In the genomic region with DNA sequence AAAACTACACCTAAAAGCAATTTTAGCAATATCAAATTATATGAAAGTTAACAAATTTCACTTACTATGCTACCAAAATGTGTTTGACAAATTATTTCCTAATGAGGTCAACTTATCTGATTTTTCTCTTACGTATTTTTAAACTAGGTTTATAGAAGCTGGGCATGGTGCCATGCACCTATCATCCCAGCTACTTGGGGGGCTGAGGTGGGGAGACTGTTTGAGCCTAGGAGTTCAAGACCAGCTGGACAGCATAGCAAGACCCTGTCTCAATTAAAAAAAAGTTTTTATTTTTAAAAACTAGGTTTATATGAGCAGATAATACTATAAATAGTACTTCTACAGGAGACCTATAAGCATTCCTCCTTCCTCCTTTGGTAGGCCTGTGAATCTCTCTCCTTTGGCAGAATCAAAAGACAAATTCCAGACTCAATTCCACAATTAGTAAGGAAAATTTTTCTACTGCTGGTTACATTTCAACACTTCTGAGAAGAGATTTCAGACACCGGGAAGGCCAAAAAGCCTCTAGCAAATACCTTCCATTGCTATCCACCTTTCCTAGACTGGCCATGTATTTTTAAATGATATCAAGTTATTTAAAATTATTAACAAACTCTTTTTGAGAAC, we compare ENCODE assay signal across 31 cellular contexts. TPM values are rescaled to one million over a fixed set of nuclear protein-coding genes. Genes with fewer than 3 reads are reported as not detected.
A peak's percentile ranks its signal among the peaks of the same experiment; 100 is the strongest.
DNase-seq lines count a peak whose midpoint lies in the region; ATAC-seq, FAIRE-seq and TF ChIP-seq lines count a peak whose summit lies in the region.
"Had no signal": no experiment of that assay in that cellular context is flagged by ENCODE, and none has a peak within 500 bp of the region (broad histone marks: within the 10 kb centered on the region; RNA-seq: fewer than 3 reads in every experiment).

No MANE protein-coding gene starts in this region.

- FAIRE-seq in GM19239 (lab: Jason Lieb, UNC) (peak; percentile 63), kidney (lab: Jason Lieb, UNC) (no peak)
- FAIRE-seq: HTR-8/SVneo had no signal

- TF ChIP-seq POLR2A in esophagus muscularis mucosa (IDR thresholded peaks at IDR 0.05; ENCODE audit: low read depth) (no peak), upper lobe of left lung (IDR thresholded peaks at IDR 0.05) (no peak)

- H3K9ac ChIP-seq in rectal smooth muscle tissue (ENCODE audit: low read length) = no peak overlapping the region
- H3K9ac ChIP-seq in kidney (ENCODE audit: low read length in 2 of 2) = no peak overlapping the region
- H3K9ac ChIP-seq: BLaER1 treated with 17β-estradiol and CSF1 and Interleukin-3, amounts not matched to agents 10 nM and 100 nM had no signal

- H3K4me1 ChIP-seq in esophagus muscularis mucosa (peaks cover 46 to 100% (median 85%) of the 10 kb centered on the region in 4 donors), rectal smooth muscle tissue (ENCODE audit: control insufficient read depth, insufficient read depth, low read length) (peaks cover 40% of the 10 kb centered on the region), upper lobe of left lung (peaks cover 26 to 42% (median 29%) of the 10 kb centered on the region in 4 donors), kidney (ENCODE audit: control insufficient read depth in 1 of 2, insufficient read depth in 1 of 2, low read depth in 1 of 2, low read length in 2 of 2) (peaks cover 0 to 3% of the 10 kb centered on the region in 2 donors)

- H3K9me3 ChIP-seq in T-helper 17 cell (ENCODE audit: control insufficient read depth, low read length, poor library complexity, severe bottlenecking) (no peaks in the 10 kb centered on the region), esophagus muscularis mucosa (no peaks in the 10 kb centered on the region), upper lobe of left lung (no peaks in the 10 kb centered on the region), kidney (ENCODE audit: control insufficient read depth in 1 of 2, low read length in 2 of 2) (no peaks in the 10 kb centered on the region)
- H3K9me3 ChIP-seq: heart right ventricle, upper lobe of right lung had no signal

- H3K4me3 Mint-ChIP-seq in T-helper 17 cell = peak overlapping the region; percentile 15
- H3K4me3 Mint-ChIP-seq: activated CD4-positive, alpha-beta T cell treated with anti-CD3 and anti-CD28 coated beads, Interleukin-2, amount 10 ng/mL, durations not matched to agents 24 days and 14 days; activated naive CD8-positive, alpha-beta T cell treated with anti-CD3 and anti-CD28 coated beads, Interleukin-2, amount 10 ng/mL, durations not matched to agents 7 days and 5 days; naive B cell had no signal

- TF ChIP-seq EP300 in esophagus muscularis mucosa (IDR thresholded peaks at IDR 0.05) = no peak
- TF ChIP-seq EP300 in upper lobe of left lung (IDR thresholded peaks at IDR 0.05) = no peak

- H3K4me3 ChIP-seq in esophagus muscularis mucosa (no peak overlapping the region), rectal smooth muscle tissue (ENCODE audit: low read length) (no peak overlapping the region), upper lobe of left lung (no peak overlapping the region), kidney (ENCODE audit: low read length in 2 of 2) (no peak overlapping the region)
- H3K4me3 ChIP-seq: BLaER1 treated with 17β-estradiol and CSF1 and Interleukin-3, amounts not matched to agents 10 nM and 100 nM; heart right ventricle; SK-N-MC; upper lobe of right lung had no signal

- peaks cover 41% of the 10 kb centered on the region for H3K4me1 Mint-ChIP-seq in T-helper 17 cell

- H3K27me3 Mint-ChIP-seq in T-helper 17 cell = no peaks in the 10 kb centered on the region
- H3K27me3 Mint-ChIP-seq: activated CD4-positive, alpha-beta T cell treated with anti-CD3 and anti-CD28 coated beads, Interleukin-2, amount 10 ng/mL, durations not matched to agents 24 days and 14 days; activated naive CD8-positive, alpha-beta T cell treated with anti-CD3 and anti-CD28 coated beads, Interleukin-2, amount 10 ng/mL, durations not matched to agents 7 days and 5 days; naive B cell had no signal

- ATAC-seq in T-helper 17 cell (no peak), upper lobe of left lung (ENCODE audit: low FRiP score in 2 of 2) (no peak)
- ATAC-seq: foreskin keratinocyte, upper lobe of right lung had no signal

- DNase-seq in GM19239 (ENCODE audit: insufficient read length, low spot score) (no peak), T-helper 17 cell (no peak), esophagus muscularis mucosa (ENCODE audit: extremely low spot score) (no peak), upper lobe of left lung (no peak), MV-4-11 (lab: John Stamatoyannopoulos, UW) (no peak), NCI-H1417 treated with DMSO at 0.1 percent for 48 hours (lab: John Stamatoyannopoulos, UW) (no peak), kidney (no peak)
- DNase-seq: activated CD4-positive, alpha-beta T cell treated with anti-CD3 and anti-CD28 coated beads, Interleukin-2, amount 10 ng/mL, durations not matched to agents 24 days and 14 days; activated gamma-delta T cell; activated naive CD8-positive, alpha-beta T cell treated with anti-CD3 and anti-CD28 coated beads, Interleukin-2, amount 10 ng/mL, durations not matched to agents 7 days and 5 days; activated T-cell treated with anti-CD3 and anti-CD28 coated beads, Interleukin-2, amount 50 U/mL, for 1 hour; COR-L47; DMS53; foreskin keratinocyte; GDM1; heart right ventricle; mesenchymal stem cell; naive B cell; NCI-H146; NCI-H446 treated with DMSO at 0.1 percent for 48 hours; NCI-H82; nucleus accumbens; small intestine; stimulated activated CD4-positive, alpha-beta T cell treated with anti-CD3 and anti-CD28 coated beads, Interleukin-2, amount 100 ng/mL, for 24 hours; upper lobe of right lung; WERI-Rb-1 had no signal

- H3K27me3 ChIP-seq in esophagus muscularis mucosa (no peaks in the 10 kb centered on the region), rectal smooth muscle tissue (ENCODE audit: control insufficient read depth, insufficient read depth, low read length) (no peaks in the 10 kb centered on the region), upper lobe of left lung (no peaks in the 10 kb centered on the region)
- H3K27me3 ChIP-seq: BLaER1 treated with 17β-estradiol and CSF1 and Interleukin-3, amounts not matched to agents 10 nM and 100 nM; foreskin keratinocyte; heart right ventricle; upper lobe of right lung had no signal

- H3K27ac ChIP-seq in esophagus muscularis mucosa (replicated peaks in 1 of 4) (peak overlapping the region; percentile 71 to 77 (median 75)), rectal smooth muscle tissue (ENCODE audit: low read depth, low read length) (peak overlapping the region; percentile 1), upper lobe of left lung (peak overlapping the region in 2 of 4 donors; percentile 18 to 42), kidney (ENCODE audit: low read depth in 2 of 2, low read length in 2 of 2) (no peak overlapping the region)
- H3K27ac ChIP-seq: BLaER1 treated with 17β-estradiol and CSF1 and Interleukin-3, amounts not matched to agents 10 nM and 100 nM; foreskin keratinocyte; RWPE1; SK-N-MC; upper lobe of right lung; WERI-Rb-1 had no signal

- H3K36me3 ChIP-seq in esophagus muscularis mucosa (no peaks in the 10 kb centered on the region), rectal smooth muscle tissue (ENCODE audit: control insufficient read depth, insufficient read depth, low read length) (no peaks in the 10 kb centered on the region), upper lobe of left lung (no peaks in the 10 kb centered on the region), kidney (ENCODE audit: control insufficient read depth in 1 of 2, insufficient read depth in 2 of 2, low read length in 2 of 2) (no peaks in the 10 kb centered on the region)
- H3K36me3 ChIP-seq: heart right ventricle, upper lobe of right lung, WERI-Rb-1 had no signal

- no peak for TF ChIP-seq CTCF in esophagus muscularis mucosa (IDR thresholded peaks at IDR 0.05)
- no peak for TF ChIP-seq CTCF in upper lobe of left lung (IDR thresholded peaks at IDR 0.05)
- no peak for TF ChIP-seq CTCF in kidney (IDR thresholded peaks at IDR 0.05; ENCODE audit: borderline replicate concordance, extremely low read depth, insufficient read depth)

- intact Hi-C loops in esophagus muscularis mucosa (cut with DNase I) = no loop called here
- intact Hi-C loops in kidney (cut with DNase I) = no loop called here

- WGBS in esophagus muscularis mucosa = 33% methylated on average over 2 of the region's 2 CpGs
- WGBS in upper lobe of left lung, 2 donors = 71% methylated on average over 2 of the region's 2 CpGs

- no peaks in the 10 kb centered on the region for H3K36me3 Mint-ChIP-seq in T-helper 17 cell (ENCODE audit: low read depth)
- H3K36me3 Mint-ChIP-seq: naive B cell had no signal

- H3K27ac Mint-ChIP-seq in T-helper 17 cell = peak overlapping the region; percentile 29
- H3K27ac Mint-ChIP-seq: activated CD4-positive, alpha-beta T cell treated with anti-CD3 and anti-CD28 coated beads, Interleukin-2, amount 10 ng/mL, durations not matched to agents 24 days and 14 days; activated naive CD8-positive, alpha-beta T cell treated with anti-CD3 and anti-CD28 coated beads, Interleukin-2, amount 10 ng/mL, durations not matched to agents 7 days and 5 days had no signal

RNA-seq across cellular contexts. Expression of gene CDK17, which starts 34.5 kb away (rescaled TPM):
- total RNA-seq in T-helper 17 cell (100 to 1,000 TPM; 123 to 131 TPM), esophagus muscularis mucosa (10 to 100 TPM; 56.2 to 96.9 (median 68.6) TPM), upper lobe of left lung (10 to 100 TPM; 31.5 to 71.8 (median 42.5) TPM), kidney (35.7 TPM)
- polyA plus RNA-seq in kidney (ENCODE audit: insufficient read depth, low read depth, low replicate concordance) = 6.6 TPM

Comparison
In these comparisons a context has a peak if more than half of its experiments do, and no peak if none do; other contexts are left out.
1. H3K27ac ChIP-seq: peak in esophagus muscularis mucosa (4 of 4) and rectal smooth muscle tissue (single experiment); none in kidney (0 of 2).